11 cellular contexts compared by ENCODE assay signal in the genomic region with DNA sequence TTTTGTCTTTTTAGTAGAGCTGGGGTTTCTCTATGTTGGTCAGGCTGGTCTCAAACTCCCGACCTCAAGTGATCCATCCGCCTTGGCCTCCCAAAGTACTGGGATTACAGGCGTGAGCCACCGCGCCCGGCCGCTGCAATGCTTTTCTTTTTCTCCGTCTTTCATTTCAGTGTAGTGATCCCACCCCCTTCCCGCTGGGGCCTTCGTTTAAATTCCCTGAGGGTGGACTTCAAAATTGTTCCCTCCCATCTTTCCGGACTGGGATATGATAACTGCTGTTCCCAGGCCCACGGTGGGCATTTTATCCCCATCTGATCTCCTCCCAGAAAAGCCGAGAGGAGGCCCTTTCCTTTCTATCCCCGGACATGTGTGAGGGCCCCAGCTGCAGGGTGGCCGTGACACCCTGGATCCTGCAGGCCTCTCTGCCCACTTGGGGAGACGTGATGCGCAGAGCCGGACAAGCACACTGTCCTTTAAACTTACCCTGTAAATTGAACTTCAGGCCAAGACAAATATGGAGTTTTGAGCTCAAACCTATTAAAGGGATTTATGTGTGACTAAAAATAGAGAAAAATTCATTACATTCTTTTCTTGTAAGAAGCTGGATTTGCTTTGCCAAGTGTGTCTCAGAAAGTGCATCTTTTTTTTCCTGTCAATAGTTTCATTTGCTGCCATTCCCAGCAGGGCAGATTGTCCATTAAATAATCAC. TPM values are rescaled to one million over a fixed set of nuclear protein-coding genes. Genes with fewer than 3 reads are reported as not detected.
DNase-seq lines count a peak whose midpoint lies in the region; ATAC-seq and TF ChIP-seq lines count a peak whose summit lies in the region.
"Had no signal": no experiment of that assay in that cellular context is flagged by ENCODE, and none has a peak within 500 bp of the region (broad histone marks: within the 10 kb centered on the region; RNA-seq: fewer than 3 reads in every experiment).

No MANE protein-coding gene starts in this region.

- no peaks in the 10 kb centered on the region for H3K9me3 Mint-ChIP-seq in T-cell
- H3K9me3 Mint-ChIP-seq: activated naive CD4-positive, alpha-beta T cell treated with anti-CD3 and anti-CD28 coated beads, Interleukin-2, amount 50 U/mL, for 24 hours had no signal

- ATAC-seq in mucosa of descending colon (peak; percentile 16), T-cell (replicated peaks in 1 of 4) (no peak), GM18502 (IDR thresholded peaks at IDR 0.05; ENCODE audit: poor library complexity, unreplicated experiment) (no peak)
- ATAC-seq: Panc1 had no signal

- no peak for TF ChIP-seq POLR2A in stomach (IDR thresholded peaks at IDR 0.05)

- H3K36me3 ChIP-seq in mucosa of descending colon (ENCODE audit: low read depth) (no peaks in the 10 kb centered on the region), stomach (no peaks in the 10 kb centered on the region)

- POLR2A ChIA-PET in T-cell (lab: Charles Lee): no interaction called here

- DNase-seq in GM04503 (ENCODE audit: low read depth) (peak; percentile 65), choroid plexus epithelial cell (ENCODE audit: low read depth) (peak; percentile 45), mucosa of descending colon (no peak), stomach (no peak), T-cell (no peak), SIG-M5 treated with dmso at 0.1 percent for 504 hours (lab: John Stamatoyannopoulos, UW; ENCODE audit: unreplicated experiment) (no peak)
- no peak for DNase-seq in effector CD4-positive, alpha-beta T cell

- H3K27me3 ChIP-seq in stomach: no peaks in the 10 kb centered on the region

- no peaks in the 10 kb centered on the region for H3K4me1 ChIP-seq in mucosa of descending colon (ENCODE audit: low read depth)
- peaks cover 23 to 67% (median 39%) of the 10 kb centered on the region in 4 donors for H3K4me1 ChIP-seq in stomach

- no peaks in the 10 kb centered on the region for H3K27me3 Mint-ChIP-seq in T-cell
- H3K27me3 Mint-ChIP-seq: activated naive CD4-positive, alpha-beta T cell treated with anti-CD3 and anti-CD28 coated beads, Interleukin-2, amount 50 U/mL, for 24 hours had no signal

- WGBS in stomach, 5 donors: 83 to 90% (median 85%) methylated on average over 18 of the region's 18 CpGs

- no peak for TF ChIP-seq EP300 in stomach (IDR thresholded peaks at IDR 0.05)

- no peaks in the 10 kb centered on the region for H3K4me1 Mint-ChIP-seq in T-cell
- H3K4me1 Mint-ChIP-seq: activated naive CD4-positive, alpha-beta T cell treated with anti-CD3 and anti-CD28 coated beads, Interleukin-2, amount 50 U/mL, for 24 hours had no signal

- TF ChIP-seq CTCF in choroid plexus epithelial cell (conservative IDR thresholded peaks at IDR 0.05; ENCODE audit: low read depth, low read length): no peak
- TF ChIP-seq CTCF in mucosa of descending colon (IDR thresholded peaks at IDR 0.05): no peak
- no peak for TF ChIP-seq CTCF in stomach (IDR thresholded peaks at IDR 0.05)

- no peak overlapping the region for H3K4me3 Mint-ChIP-seq in T-cell
- H3K4me3 Mint-ChIP-seq: activated naive CD4-positive, alpha-beta T cell treated with anti-CD3 and anti-CD28 coated beads, Interleukin-2, amount 50 U/mL, for 24 hours had no signal

- intact Hi-C loops in mucosa of descending colon (cut with DNase I, micrococcal nuclease): no loop called here
- intact Hi-C loops in stomach (cut with DNase I; ENCODE audit: low total_unique reads): no loop called here

- H3K27ac Mint-ChIP-seq in T-cell: peak overlapping the region in 1 of 2 donors; percentile 8
- H3K27ac Mint-ChIP-seq: activated naive CD4-positive, alpha-beta T cell treated with anti-CD3 and anti-CD28 coated beads, Interleukin-2, amount 50 U/mL, for 24 hours had no signal

- no peaks in the 10 kb centered on the region for H3K36me3 Mint-ChIP-seq in T-cell
- H3K36me3 Mint-ChIP-seq: activated naive CD4-positive, alpha-beta T cell treated with anti-CD3 and anti-CD28 coated beads, Interleukin-2, amount 50 U/mL, for 24 hours had no signal

- peak overlapping the region; percentile 43 to 83 (median 72) for H3K27ac ChIP-seq in stomach
- H3K27ac ChIP-seq: HL-60 had no signal

- no peak overlapping the region for H3K4me3 ChIP-seq in choroid plexus epithelial cell (ENCODE audit: low read depth, low read length)
- no peak overlapping the region for H3K4me3 ChIP-seq in mucosa of descending colon
- H3K4me3 ChIP-seq in stomach: no peak overlapping the region

- CTCF ChIA-PET in T-cell (lab: Charles Lee): no interaction called here

- H3K9me3 ChIP-seq in mucosa of descending colon (no peaks in the 10 kb centered on the region), stomach (no peaks in the 10 kb centered on the region)

RNA-seq across cellular contexts. Expression of a gene that starts 54.5 kb away (rescaled TPM):
- 10 to 100 TPM in 1 of 3 donors, 1 to 10 TPM in 2; 4.2 to 56.6 (median 5.2) TPM for total RNA-seq in mucosa of descending colon
- 10 to 100 TPM; 14.3 to 78.8 (median 29.7) TPM for total RNA-seq in stomach
- 1 to 10 TPM; 1.4 to 2.1 (median 1.5) TPM for polyA plus RNA-seq in stomach
- total RNA-seq in T-cell: 10 to 100 TPM in 4 of 5 donors, 1 to 10 TPM in 1; 9.9 to 23.5 (median 11.5) TPM

Comparison
In these comparisons a context has a peak if more than half of its experiments do, and no peak if none do; other contexts are left out.
1. DNase-seq: peak in GM04503 (single experiment) and choroid plexus epithelial cell (single experiment); none in mucosa of descending colon (0 of 3), stomach (single experiment), T-cell (0 of 34), effector CD4-positive, alpha-beta T cell (single experiment) and SIG-M5 treated with dmso at 0.1 percent for 504 hours (single experiment).